Comparison of ENCODE assay signal across 24 cellular contexts in the genomic region with DNA sequence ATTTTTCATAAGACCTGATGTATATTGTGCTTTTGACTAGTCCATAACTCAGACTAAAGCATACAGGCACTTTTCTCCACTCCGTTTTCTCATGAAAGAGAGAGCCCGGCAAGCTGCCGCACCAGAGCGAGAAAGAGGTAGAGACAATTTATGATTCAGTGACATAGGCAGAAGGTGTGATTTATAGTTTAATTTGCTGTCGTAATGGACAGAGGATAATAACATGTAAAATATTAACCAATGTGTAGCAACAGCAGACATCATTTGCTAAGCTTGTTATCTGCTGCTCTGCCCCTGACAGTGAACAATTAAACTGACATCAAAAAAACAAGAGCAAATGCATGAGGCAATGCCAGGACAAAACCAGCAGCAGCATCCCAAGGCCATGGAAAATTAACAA.
DNase-seq lines count a peak whose midpoint lies in the region; ATAC-seq and TF ChIP-seq lines count a peak whose summit lies in the region.
"Had no signal": no experiment of that assay in that cellular context is flagged by ENCODE, and none has a peak within 500 bp of the region (broad histone marks: within the 10 kb centered on the region; RNA-seq: fewer than 3 reads in every experiment).

No MANE protein-coding gene starts in this region.

- no peaks in the 10 kb centered on the region for H4K20me1 ChIP-seq in GM23338 (replicated peaks; ENCODE audit: insufficient read depth)
- H4K20me1 ChIP-seq: BLaER1 had no signal

- no peak overlapping the region for H3K27ac Mint-ChIP-seq in GM23338
- no peak overlapping the region for H3K27ac Mint-ChIP-seq in activated T-helper 2 cell treated with anti-CD3 and anti-CD28 coated beads, Interferon-gamma antibody, Interleukin-2, Interleukin-4, amounts not matched to agents 10 μg/mL and 5 μg/mL and 100 μg/mL, durations not matched to agents 14 hours and 24 hours and 36 hours
- H3K27ac Mint-ChIP-seq: CD14-positive monocyte; CD4-positive, CD25-positive, alpha-beta regulatory T cell; CD8-positive, alpha-beta memory T cell had no signal

- no peaks in the 10 kb centered on the region for H3K79me2 ChIP-seq in GM23338 (replicated peaks; ENCODE audit: insufficient read depth)

- peak overlapping the region; percentile 45; the same call in 1 of the 2 replicates for H2AFZ ChIP-seq in GM23338

- H3K9me3 Mint-ChIP-seq in GM23338 = no peaks in the 10 kb centered on the region
- H3K9me3 Mint-ChIP-seq in activated T-helper 2 cell treated with anti-CD3 and anti-CD28 coated beads, Interferon-gamma antibody, Interleukin-2, Interleukin-4, amounts not matched to agents 10 μg/mL and 5 μg/mL and 100 μg/mL, durations not matched to agents 14 hours and 24 hours and 36 hours = no peaks in the 10 kb centered on the region
- H3K9me3 Mint-ChIP-seq: CD14-positive monocyte; CD4-positive, alpha-beta memory T cell; CD4-positive, CD25-positive, alpha-beta regulatory T cell; CD8-positive, alpha-beta memory T cell had no signal

- DNase-seq in GM23338 (ENCODE audit: low spot score) (no peak), HEK293T (ENCODE audit: extremely low spot score) (no peak), NCI-H69 (lab: John Stamatoyannopoulos, UW) (peak; percentile 44), coronary artery (ENCODE audit: low spot score) (no peak)
- DNase-seq in activated T-helper 2 cell treated with anti-CD3 and anti-CD28 coated beads, Interferon-gamma antibody, Interleukin-2, Interleukin-4, amounts not matched to agents 10 μg/mL and 5 μg/mL and 100 μg/mL, durations not matched to agents 14 hours and 24 hours and 36 hours (ENCODE audit: low spot score) = no peak
- DNase-seq: 8988T; ACHN; BE2C; C1 segment of cervical spinal cord; CD4-positive, alpha-beta memory T cell; CD4-positive, CD25-positive, alpha-beta regulatory T cell; CD8-positive, alpha-beta memory T cell; COR-L47; DMS 273 treated with DMSO at 0.1 percent for 48 hours; DMS153; DMS53; DMS79; DND-41; EL; GDM1 had no signal

- no peaks in the 10 kb centered on the region for H3K27me3 ChIP-seq in GM23338 (ENCODE audit: insufficient read depth)
- H3K27me3 ChIP-seq: BLaER1 had no signal

- intact Hi-C loops in activated T-helper 2 cell treated with anti-CD3 and anti-CD28 coated beads, Interferon-gamma antibody, Interleukin-2, Interleukin-4, amounts not matched to agents 10 μg/mL and 5 μg/mL and 100 μg/mL, durations not matched to agents 14 hours and 24 hours and 36 hours (cut with micrococcal nuclease) = no loop called here

- peaks cover 29% of the 10 kb centered on the region for H3K4me1 Mint-ChIP-seq in GM23338
- H3K4me1 Mint-ChIP-seq in activated T-helper 2 cell treated with anti-CD3 and anti-CD28 coated beads, Interferon-gamma antibody, Interleukin-2, Interleukin-4, amounts not matched to agents 10 μg/mL and 5 μg/mL and 100 μg/mL, durations not matched to agents 14 hours and 24 hours and 36 hours (ENCODE audit: low read depth) = no peaks in the 10 kb centered on the region
- H3K4me1 Mint-ChIP-seq: CD14-positive monocyte; CD4-positive, alpha-beta memory T cell; CD4-positive, CD25-positive, alpha-beta regulatory T cell; CD8-positive, alpha-beta memory T cell had no signal

- H3K4me2 ChIP-seq in GM23338 = no peak overlapping the region
- H3K4me2 ChIP-seq: BLaER1 had no signal

- H3K27ac ChIP-seq in GM23338 (ENCODE audit: low read depth) = no peak overlapping the region
- H3K27ac ChIP-seq in coronary artery = no peak overlapping the region
- H3K27ac ChIP-seq: BLaER1 had no signal

- ATAC-seq in GM23338 (no peak), HG02678 (IDR thresholded peaks at IDR 0.05; ENCODE audit: unreplicated experiment) (no peak)
- ATAC-seq: GM12878 had no signal

- CTCF ChIA-PET in HEK293T (lab: Yijun Ruan, JAX) = no interaction called here

- POLR2A ChIA-PET in HEK293T (lab: Yijun Ruan, JAX) = no interaction called here

- H3K4me3 Mint-ChIP-seq in GM23338 = no peak overlapping the region
- no peak overlapping the region for H3K4me3 Mint-ChIP-seq in activated T-helper 2 cell treated with anti-CD3 and anti-CD28 coated beads, Interferon-gamma antibody, Interleukin-2, Interleukin-4, amounts not matched to agents 10 μg/mL and 5 μg/mL and 100 μg/mL, durations not matched to agents 14 hours and 24 hours and 36 hours (ENCODE audit: low read depth)
- H3K4me3 Mint-ChIP-seq: CD14-positive monocyte; CD4-positive, alpha-beta memory T cell; CD4-positive, CD25-positive, alpha-beta regulatory T cell; CD8-positive, alpha-beta memory T cell had no signal

- H3F3A ChIP-seq in GM23338 (replicated peaks; ENCODE audit: low read depth) = no peaks in the 10 kb centered on the region

- H3K4me3 ChIP-seq in GM23338 (no peak overlapping the region), coronary artery (no peak overlapping the region)
- H3K4me3 ChIP-seq: BLaER1, GM12878 had no signal

- peaks cover 5% of the 10 kb centered on the region; the same call in 1 of the 2 replicates for H3K9me2 ChIP-seq in GM23338 (ENCODE audit: insufficient read depth)

- no peaks in the 10 kb centered on the region for H3K36me3 ChIP-seq in GM23338 (ENCODE audit: insufficient read depth)
- H3K36me3 ChIP-seq: BE2C, BLaER1 had no signal

- TF ChIP-seq CTCF in GM23338 (conservative IDR thresholded peaks at IDR 0.05; ENCODE audit: low read depth in 2 of 2) (no peak), coronary artery (IDR thresholded peaks at IDR 0.05) (no peak)

- no peaks in the 10 kb centered on the region for H3K36me3 Mint-ChIP-seq in GM23338 (ENCODE audit: low read depth)
- H3K36me3 Mint-ChIP-seq in activated T-helper 2 cell treated with anti-CD3 and anti-CD28 coated beads, Interferon-gamma antibody, Interleukin-2, Interleukin-4, amounts not matched to agents 10 μg/mL and 5 μg/mL and 100 μg/mL, durations not matched to agents 14 hours and 24 hours and 36 hours (ENCODE audit: low read depth) = no peaks in the 10 kb centered on the region
- H3K36me3 Mint-ChIP-seq: CD14-positive monocyte; CD4-positive, alpha-beta memory T cell; CD4-positive, CD25-positive, alpha-beta regulatory T cell; CD8-positive, alpha-beta memory T cell had no signal

- H3K27me3 Mint-ChIP-seq in GM23338 (ENCODE audit: insufficient read depth, low read depth, poor library complexity) = peaks cover 4% of the 10 kb centered on the region
- H3K27me3 Mint-ChIP-seq in activated T-helper 2 cell treated with anti-CD3 and anti-CD28 coated beads, Interferon-gamma antibody, Interleukin-2, Interleukin-4, amounts not matched to agents 10 μg/mL and 5 μg/mL and 100 μg/mL, durations not matched to agents 14 hours and 24 hours and 36 hours (ENCODE audit: low read depth) = peaks cover 5% of the 10 kb centered on the region

- H3K4me1 ChIP-seq in GM23338 (ENCODE audit: insufficient read depth) = peaks cover 20% of the 10 kb centered on the region
- H3K4me1 ChIP-seq: BE2C, BLaER1 had no signal

TF ChIP-seq in GM23338, 12 proteins besides CTCF, POLR2A, EP300 and RAD21:
- no peak for TF ChIP-seq EZH2phosphoT487 (IDR thresholded peaks at IDR 0.05; ENCODE audit: unreplicated experiment)
- TF ChIP-seq POLR2AphosphoS5 (IDR thresholded peaks at IDR 0.05; ENCODE audit: low read depth) = no peak
- no peak for TF ChIP-seq EZH2 (IDR thresholded peaks at IDR 0.05; ENCODE audit: low read depth, unreplicated experiment)
- TF ChIP-seq CREB1 (CRISPR knock-in tag; IDR thresholded peaks at IDR 0.05; ENCODE audit: low read depth) = no peak
- no peak for TF ChIP-seq STAT1 (IDR thresholded peaks at IDR 0.05; ENCODE audit: unreplicated experiment)
- no peak for TF ChIP-seq ZNF331 (CRISPR knock-in tag; IDR thresholded peaks at IDR 0.05; ENCODE audit: low read depth)
TF ChIP-seq in GM23338: peak in this region for 0.

TF ChIP-seq in HEK293T, 16 proteins besides CTCF, POLR2A, EP300 and RAD21:
- TF ChIP-seq PKNOX1 (IDR thresholded peaks at IDR 0.05) (peak; percentile 65), FOXA1 (IDR thresholded peaks at IDR 0.05) (no peak)
